Comparison of ENCODE assay signal across 10 cellular contexts in genomic region chr3:49341996-49342395, GRCh38. TPM values are rescaled to one million over a fixed set of nuclear protein-coding genes. Genes with fewer than 3 reads are reported as not detected.
DNase-seq lines count a peak whose midpoint lies in the region; ATAC-seq and TF ChIP-seq lines count a peak whose summit lies in the region.
"Had no signal": no experiment of that assay in that cellular context is flagged by ENCODE, and none has a peak within 500 bp of the region (broad histone marks: within the 10 kb centered on the region; RNA-seq: fewer than 3 reads in every experiment).

No MANE protein-coding gene starts in this region.

- H3K4me3 ChIP-seq in A673 (ENCODE audit: low read depth, low read length, poor library complexity, severe bottlenecking), result no peak overlapping the region

- H3K27me3 ChIP-seq in layer of hippocampus (ENCODE audit: control insufficient read depth, insufficient read depth, low read length) (no peaks in the 10 kb centered on the region), A673 (replicated peaks; ENCODE audit: insufficient read depth, low read depth, low read length, poor library complexity) (no peaks in the 10 kb centered on the region)

- intact Hi-C loops in A673 (cut with micrococcal nuclease; ENCODE audit: unreplicated experiment), result loop anchor here (5.0 kb wide), 1 partner anchor 105 kb away; no protein-coding TSS in a partner anchor

- H3K4me1 ChIP-seq in A673 (ENCODE audit: insufficient read depth, low read length, poor library complexity, severe bottlenecking), result peaks cover 5% of the 10 kb centered on the region

- POLR2A ChIA-PET in activated CD4-positive, alpha-beta memory T cell treated with anti-CD3 and anti-CD28 coated beads, Interleukin-2, amount 10 ng/mL, durations not matched to agents 7 days and 5 days (lab: Charles Lee), result interaction anchor here (1.0 kb wide), 1 partner anchor 10 kb away, joined by 3 read pairs; no protein-coding TSS in a partner anchor
- POLR2A ChIA-PET in A673 (lab: Charles Lee; ENCODE audit: low non-redundant PET), result no interaction called here

- no peaks in the 10 kb centered on the region for H3K36me3 ChIP-seq in A673 (ENCODE audit: insufficient read depth, low read length, poor library complexity, severe bottlenecking)

- H3K4me3 Mint-ChIP-seq in activated CD8-positive, alpha-beta memory T cell treated with anti-CD3 and anti-CD28 coated beads, Interleukin-2, amount 10 ng/mL, durations not matched to agents 7 days and 5 days, result peak overlapping the region; percentile 4
- peak overlapping the region; percentile 36 for H3K4me3 Mint-ChIP-seq in activated CD4-positive, alpha-beta memory T cell treated with anti-CD3 and anti-CD28 coated beads, Interleukin-2, amount 10 ng/mL, durations not matched to agents 7 days and 5 days

- peak overlapping the region; percentile 71 for H3K27ac Mint-ChIP-seq in activated CD8-positive, alpha-beta memory T cell treated with anti-CD3 and anti-CD28 coated beads, Interleukin-2, amount 10 ng/mL, durations not matched to agents 7 days and 5 days
- H3K27ac Mint-ChIP-seq in activated CD4-positive, alpha-beta memory T cell treated with anti-CD3 and anti-CD28 coated beads, Interleukin-2, amount 10 ng/mL, durations not matched to agents 7 days and 5 days, result peak overlapping the region; percentile 87

- DNase-seq in activated CD8-positive, alpha-beta memory T cell treated with anti-CD3 and anti-CD28 coated beads, Interleukin-2, amount 10 ng/mL, durations not matched to agents 7 days and 5 days, result no peak
- no peak for DNase-seq in activated CD8-positive, alpha-beta memory T cell treated with anti-CD3 and anti-CD28 coated beads, Interleukin-2, amount 50 U/mL, for 48 hours
- DNase-seq in activated CD4-positive, alpha-beta memory T cell treated with anti-CD3 and anti-CD28 coated beads, Interleukin-2, amount 10 ng/mL, durations not matched to agents 7 days and 5 days, result no peak
- no peak for DNase-seq in substantia nigra (lab: John Stamatoyannopoulos, UW)
- no peak for DNase-seq in iPS-NIHi7 (ENCODE audit: extremely low spot score)
- DNase-seq in amniotic stem cell (lab: John Stamatoyannopoulos, UW), result no peak
- DNase-seq in A673 (ENCODE audit: low spot score), result no peak
- DNase-seq: NCI-H187, PC-3 had no signal

- no peaks in the 10 kb centered on the region for H3K27me3 Mint-ChIP-seq in activated CD8-positive, alpha-beta memory T cell treated with anti-CD3 and anti-CD28 coated beads, Interleukin-2, amount 10 ng/mL, durations not matched to agents 7 days and 5 days
- H3K27me3 Mint-ChIP-seq in activated CD4-positive, alpha-beta memory T cell treated with anti-CD3 and anti-CD28 coated beads, Interleukin-2, amount 10 ng/mL, durations not matched to agents 7 days and 5 days, result no peaks in the 10 kb centered on the region

- CTCF ChIA-PET in activated CD8-positive, alpha-beta memory T cell treated with anti-CD3 and anti-CD28 coated beads, Interleukin-2, amount 10 ng/mL, durations not matched to agents 7 days and 5 days (lab: Charles Lee), result interaction anchor here (0.7 to 3.2 kb wide), 8 partner anchors 10 to 107 kb away, joined by 3 to 10 read pairs (median 4); partner anchors contain the start of gene NICN1
- CTCF ChIA-PET in activated CD4-positive, alpha-beta memory T cell treated with anti-CD3 and anti-CD28 coated beads, Interleukin-2, amount 10 ng/mL, durations not matched to agents 7 days and 5 days (lab: Charles Lee), result interaction anchor here (1.1 to 1.4 kb wide), 2 partner anchors 16 to 107 kb away, joined by 3 to 8 read pairs; no protein-coding TSS in a partner anchor
- CTCF ChIA-PET in A673 (lab: Charles Lee), result no interaction called here

- no peaks in the 10 kb centered on the region for H3K9me3 ChIP-seq in A673 (ENCODE audit: low read depth, low read length, poor library complexity, severe bottlenecking)

- H3K4me1 Mint-ChIP-seq in activated CD8-positive, alpha-beta memory T cell treated with anti-CD3 and anti-CD28 coated beads, Interleukin-2, amount 10 ng/mL, durations not matched to agents 7 days and 5 days, result peaks cover 34% of the 10 kb centered on the region
- H3K4me1 Mint-ChIP-seq in activated CD4-positive, alpha-beta memory T cell treated with anti-CD3 and anti-CD28 coated beads, Interleukin-2, amount 10 ng/mL, durations not matched to agents 7 days and 5 days, result peaks cover 41% of the 10 kb centered on the region

- BruUV-seq in A673 (replicated peaks; lab: Mats Ljungman, UMichigan), result no TSS peak

- H3K9me3 Mint-ChIP-seq in activated CD8-positive, alpha-beta memory T cell treated with anti-CD3 and anti-CD28 coated beads, Interleukin-2, amount 10 ng/mL, durations not matched to agents 7 days and 5 days (ENCODE audit: low read depth), result no peaks in the 10 kb centered on the region
- no peaks in the 10 kb centered on the region for H3K9me3 Mint-ChIP-seq in activated CD4-positive, alpha-beta memory T cell treated with anti-CD3 and anti-CD28 coated beads, Interleukin-2, amount 10 ng/mL, durations not matched to agents 7 days and 5 days

- no peak for TF ChIP-seq CTCF in A673 (conservative IDR thresholded peaks at IDR 0.05; ENCODE audit: low read depth, low read length)

- no peak for ATAC-seq in activated CD8-positive, alpha-beta memory T cell treated with anti-CD3 and anti-CD28 coated beads, Interleukin-2, amount 10 ng/mL, durations not matched to agents 7 days and 5 days
- ATAC-seq: PC-3 had no signal

- H3K36me3 Mint-ChIP-seq in activated CD8-positive, alpha-beta memory T cell treated with anti-CD3 and anti-CD28 coated beads, Interleukin-2, amount 10 ng/mL, durations not matched to agents 7 days and 5 days, result peaks cover 5% of the 10 kb centered on the region
- peaks cover 15% of the 10 kb centered on the region for H3K36me3 Mint-ChIP-seq in activated CD4-positive, alpha-beta memory T cell treated with anti-CD3 and anti-CD28 coated beads, Interleukin-2, amount 10 ng/mL, durations not matched to agents 7 days and 5 days (ENCODE audit: low read depth)

- H3K27ac ChIP-seq in layer of hippocampus (ENCODE audit: low read depth, low read length), result peak overlapping the region; percentile 48
- H3K27ac ChIP-seq in substantia nigra (ENCODE audit: low read depth, low read length, poor library complexity, severe bottlenecking), result peak overlapping the region; percentile 59
- H3K27ac ChIP-seq in A673 (ENCODE audit: low read depth, low read length, poor library complexity, severe bottlenecking), result no peak overlapping the region

RNA-seq across cellular contexts. Expression of gene USP4, which starts 2.1 kb away (rescaled TPM):
- 10 to 100 TPM; 79.9 to 84.5 TPM for total RNA-seq in activated CD8-positive, alpha-beta memory T cell treated with anti-CD3 and anti-CD28 coated beads, Interleukin-2, amount 10 ng/mL, durations not matched to agents 7 days and 5 days
- 10 to 100 TPM; 77.8 to 85.0 TPM for total RNA-seq in activated CD4-positive, alpha-beta memory T cell treated with anti-CD3 and anti-CD28 coated beads, Interleukin-2, amount 10 ng/mL, durations not matched to agents 7 days and 5 days
- total RNA-seq in A673 (2021), result 32.3 and 32.8 TPM in 2 replicates

RNA-seq across cellular contexts. Expression of gene GPX1, which starts 16.2 kb away (rescaled TPM):
- total RNA-seq in activated CD8-positive, alpha-beta memory T cell treated with anti-CD3 and anti-CD28 coated beads, Interleukin-2, amount 10 ng/mL, durations not matched to agents 7 days and 5 days, result 100 to 1,000 TPM in 1 of 2 experiments, 10 to 100 TPM in 1; 76.9 to 112 TPM
- total RNA-seq in activated CD4-positive, alpha-beta memory T cell treated with anti-CD3 and anti-CD28 coated beads, Interleukin-2, amount 10 ng/mL, durations not matched to agents 7 days and 5 days, result 10 to 100 TPM; 71.5 to 76.8 TPM
- total RNA-seq in A673 (2021), result 122 and 128 TPM in 2 replicates
